Comparison of ENCODE assay signal across 10 cellular contexts in the genomic region with DNA sequence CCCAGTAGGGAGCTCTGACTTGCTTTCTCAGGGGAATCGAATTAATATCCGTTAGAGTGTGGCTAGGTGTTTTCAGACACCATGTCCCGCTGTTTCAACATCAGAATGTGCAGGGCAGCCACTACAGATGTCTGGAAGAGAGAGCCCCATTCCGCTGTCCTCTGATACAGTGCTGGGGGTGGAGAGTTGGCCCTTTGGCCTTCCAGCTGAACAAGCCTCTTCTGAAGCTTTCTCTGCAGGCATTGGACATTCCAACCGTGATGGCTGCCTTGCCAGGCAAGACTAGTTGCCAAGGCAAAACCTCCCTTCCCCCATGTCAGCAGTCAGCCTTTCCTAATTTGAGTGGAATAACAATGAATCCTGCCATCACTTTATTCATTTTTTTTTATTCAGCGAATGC. TPM values are rescaled to one million over a fixed set of nuclear protein-coding genes. Genes with fewer than 3 reads are reported as not detected.
DNase-seq lines count a peak whose midpoint lies in the region; ATAC-seq, FAIRE-seq and TF ChIP-seq lines count a peak whose summit lies in the region.
"Had no signal": no experiment of that assay in that cellular context is flagged by ENCODE, and none has a peak within 500 bp of the region (broad histone marks: within the 10 kb centered on the region; RNA-seq: fewer than 3 reads in every experiment).

No MANE protein-coding gene starts in this region.

- H3K4me3 ChIP-seq in kidney (ENCODE audit: low read length in 2 of 2) (peak overlapping the region; percentile 88 to 89), subcutaneous abdominal adipose tissue (ENCODE audit: low read depth in 1 of 5, low read length in 5 of 5) (peak overlapping the region; percentile 45 to 90 (median 77))

- no peak for DNase-seq in activated T-cell treated with anti-CD3 and anti-CD28 coated beads, Interleukin-2, amount 50 U/mL, for 24 hours
- no peak for DNase-seq in activated T-cell treated with anti-CD3 and anti-CD28 coated beads, Interleukin-2, amount 50 U/mL, for 4 hours
- no peak for DNase-seq in activated CD8-positive, alpha-beta T cell treated with anti-CD3 and anti-CD28 coated beads, Interleukin-2, amount 10 ng/mL, durations not matched to agents 7 days and 5 days
- DNase-seq in kidney (no peak), DMS 273 treated with DMSO at 0.1 percent for 48 hours (lab: John Stamatoyannopoulos, UW) (no peak), OCI-M2 (lab: John Stamatoyannopoulos, UW; ENCODE audit: unreplicated experiment) (no peak)
- DNase-seq: activated CD4-positive, alpha-beta T cell treated with anti-CD3 and anti-CD28 coated beads, Interleukin-2, amount 50 U/mL, for 1 hour; NCI-H1417 treated with DMSO at 0.1 percent for 48 hours had no signal

- H3K36me3 ChIP-seq in kidney (ENCODE audit: control insufficient read depth in 1 of 2, insufficient read depth in 2 of 2, low read length in 2 of 2) (peaks cover 1 to 5% of the 10 kb centered on the region in 2 donors), subcutaneous abdominal adipose tissue (ENCODE audit: control insufficient read depth in 5 of 5, insufficient read depth in 5 of 5, low read length in 5 of 5) (peaks cover 0 to 22% (median 8%) of the 10 kb centered on the region in 5 donors)

- peaks cover 16 to 32% of the 10 kb centered on the region in 2 donors for H3K4me1 ChIP-seq in kidney (ENCODE audit: control insufficient read depth in 1 of 2, insufficient read depth in 1 of 2, low read depth in 1 of 2, low read length in 2 of 2)
- H3K4me1 ChIP-seq in subcutaneous abdominal adipose tissue (ENCODE audit: control insufficient read depth in 5 of 5, insufficient read depth in 5 of 5, low read length in 5 of 5), result peaks cover 8 to 75% (median 68%) of the 10 kb centered on the region in 5 donors

- H3K36me3 Mint-ChIP-seq in activated T-cell treated with anti-CD3 and anti-CD28 coated beads, Interleukin-2, amount 50 U/mL, for 24 hours (ENCODE audit: low read depth), result peaks cover 18% of the 10 kb centered on the region
- H3K36me3 Mint-ChIP-seq in activated T-cell treated with anti-CD3 and anti-CD28 coated beads, Interleukin-2, amount 50 U/mL, for 4 hours (ENCODE audit: insufficient read depth), result no peaks in the 10 kb centered on the region
- H3K36me3 Mint-ChIP-seq in activated CD8-positive, alpha-beta T cell treated with anti-CD3 and anti-CD28 coated beads, Interleukin-2, amount 10 ng/mL, durations not matched to agents 7 days and 5 days (ENCODE audit: low read depth), result peaks cover 17% of the 10 kb centered on the region

- H3K9ac ChIP-seq in kidney (ENCODE audit: low read length in 2 of 2) (no peak overlapping the region), subcutaneous abdominal adipose tissue (ENCODE audit: low read length in 5 of 5) (peak overlapping the region in 3 of 5 donors; percentile 33 to 73 (median 65))

- H3K9me3 ChIP-seq in kidney (ENCODE audit: control insufficient read depth in 1 of 2, low read length in 2 of 2) (no peaks in the 10 kb centered on the region), subcutaneous abdominal adipose tissue (ENCODE audit: control insufficient read depth in 5 of 5, low read length in 5 of 5) (no peaks in the 10 kb centered on the region)

- CTCF ChIA-PET in activated CD8-positive, alpha-beta T cell treated with anti-CD3 and anti-CD28 coated beads, Interleukin-2, amount 10 ng/mL, durations not matched to agents 7 days and 5 days (lab: Charles Lee), result no interaction called here

- FAIRE-seq in kidney (lab: Jason Lieb, UNC), result no peak

- H3K9me3 Mint-ChIP-seq in activated T-cell treated with anti-CD3 and anti-CD28 coated beads, Interleukin-2, amount 50 U/mL, for 24 hours, result no peaks in the 10 kb centered on the region
- no peaks in the 10 kb centered on the region for H3K9me3 Mint-ChIP-seq in activated T-cell treated with anti-CD3 and anti-CD28 coated beads, Interleukin-2, amount 50 U/mL, for 4 hours
- no peaks in the 10 kb centered on the region for H3K9me3 Mint-ChIP-seq in activated CD8-positive, alpha-beta T cell treated with anti-CD3 and anti-CD28 coated beads, Interleukin-2, amount 10 ng/mL, durations not matched to agents 7 days and 5 days (ENCODE audit: insufficient read depth)

- H3K27ac ChIP-seq in kidney (ENCODE audit: low read depth in 2 of 2, low read length in 2 of 2) (no peak overlapping the region), subcutaneous abdominal adipose tissue (ENCODE audit: low read depth, low read length) (peak overlapping the region; percentile 77)

- H3K27me3 Mint-ChIP-seq in activated T-cell treated with anti-CD3 and anti-CD28 coated beads, Interleukin-2, amount 50 U/mL, for 24 hours, result no peaks in the 10 kb centered on the region
- H3K27me3 Mint-ChIP-seq in activated T-cell treated with anti-CD3 and anti-CD28 coated beads, Interleukin-2, amount 50 U/mL, for 4 hours (ENCODE audit: low read depth), result no peaks in the 10 kb centered on the region
- H3K27me3 Mint-ChIP-seq in activated CD8-positive, alpha-beta T cell treated with anti-CD3 and anti-CD28 coated beads, Interleukin-2, amount 10 ng/mL, durations not matched to agents 7 days and 5 days (ENCODE audit: low read depth), result peaks cover 4% of the 10 kb centered on the region

- peak overlapping the region; percentile 89 for H3K4me3 Mint-ChIP-seq in activated T-cell treated with anti-CD3 and anti-CD28 coated beads, Interleukin-2, amount 50 U/mL, for 24 hours
- no peak overlapping the region for H3K4me3 Mint-ChIP-seq in activated T-cell treated with anti-CD3 and anti-CD28 coated beads, Interleukin-2, amount 50 U/mL, for 4 hours
- peak overlapping the region; percentile 90 for H3K4me3 Mint-ChIP-seq in activated CD8-positive, alpha-beta T cell treated with anti-CD3 and anti-CD28 coated beads, Interleukin-2, amount 10 ng/mL, durations not matched to agents 7 days and 5 days

- peaks cover 32% of the 10 kb centered on the region for H3K4me1 Mint-ChIP-seq in activated T-cell treated with anti-CD3 and anti-CD28 coated beads, Interleukin-2, amount 50 U/mL, for 24 hours (ENCODE audit: low read depth)
- H3K4me1 Mint-ChIP-seq in activated T-cell treated with anti-CD3 and anti-CD28 coated beads, Interleukin-2, amount 50 U/mL, for 4 hours (ENCODE audit: low read depth), result peaks cover 13% of the 10 kb centered on the region
- peaks cover 33% of the 10 kb centered on the region for H3K4me1 Mint-ChIP-seq in activated CD8-positive, alpha-beta T cell treated with anti-CD3 and anti-CD28 coated beads, Interleukin-2, amount 10 ng/mL, durations not matched to agents 7 days and 5 days (ENCODE audit: low read depth)

- H3K27me3 ChIP-seq in subcutaneous abdominal adipose tissue (ENCODE audit: control insufficient read depth in 5 of 5, insufficient read depth in 4 of 5, low read length in 5 of 5), result no peaks in the 10 kb centered on the region

- intact Hi-C loops in kidney (cut with DNase I), result no loop called here

- POLR2A ChIA-PET in activated CD8-positive, alpha-beta T cell treated with anti-CD3 and anti-CD28 coated beads, Interleukin-2, amount 10 ng/mL, durations not matched to agents 7 days and 5 days (lab: Charles Lee), result interaction anchor here (1.2 kb wide), 1 partner anchor 231 kb away, joined by 5 read pairs; no protein-coding TSS in a partner anchor

- H3K27ac Mint-ChIP-seq in activated T-cell treated with anti-CD3 and anti-CD28 coated beads, Interleukin-2, amount 50 U/mL, for 24 hours, result no peak overlapping the region
- peak overlapping the region; percentile 79 for H3K27ac Mint-ChIP-seq in activated CD8-positive, alpha-beta T cell treated with anti-CD3 and anti-CD28 coated beads, Interleukin-2, amount 10 ng/mL, durations not matched to agents 7 days and 5 days

- no peak for ATAC-seq in activated T-cell treated with anti-CD3 and anti-CD28 coated beads, Interleukin-2, amount 50 U/mL, for 4 hours
- no peak for ATAC-seq in activated CD8-positive, alpha-beta T cell treated with anti-CD3 and anti-CD28 coated beads, Interleukin-2, amount 10 ng/mL, durations not matched to agents 7 days and 5 days
- ATAC-seq in GM19324 (IDR thresholded peaks at IDR 0.05; ENCODE audit: low FRiP score, unreplicated experiment), result no peak

- no peak for TF ChIP-seq CTCF in kidney (IDR thresholded peaks at IDR 0.05; ENCODE audit: borderline replicate concordance, extremely low read depth, insufficient read depth)

RNA-seq across cellular contexts. Expression of a gene that starts 1.5 kb away (rescaled TPM):
- 10 to 100 TPM; 20.2 to 28.0 (median 23.8) TPM for total RNA-seq in activated T-cell treated with anti-CD3 and anti-CD28 coated beads, Interleukin-2, amount 50 U/mL, for 4 hours
- total RNA-seq in activated CD8-positive, alpha-beta T cell treated with anti-CD3 and anti-CD28 coated beads, Interleukin-2, amount 10 ng/mL, durations not matched to agents 7 days and 5 days, result 10 to 100 TPM; 40.9 to 41.8 TPM
- 34.7 TPM for total RNA-seq in kidney
- 121 TPM for polyA plus RNA-seq in kidney (ENCODE audit: insufficient read depth, low read depth, low replicate concordance)

Comparison
In these comparisons a context has a peak if more than half of its experiments do, and no peak if none do; other contexts are left out.
1. H3K9ac ChIP-seq: peak in subcutaneous abdominal adipose tissue (3 of 5); none in kidney (0 of 2).